ENCODE assay signal across 8 cellular contexts in genomic region chr22:24503137-24503850, GRCh38. TPM values are rescaled to one million over a fixed set of nuclear protein-coding genes. Genes with fewer than 3 reads are reported as not detected.
DNase-seq lines count a peak whose midpoint lies in the region; ATAC-seq and TF ChIP-seq lines count a peak whose summit lies in the region.

No MANE protein-coding gene starts in this region.

- no peaks in the 10 kb centered on the region for H3K79me1 ChIP-seq in mesendoderm (ENCODE audit: low read length)

- no peak overlapping the region for H2AK5ac ChIP-seq in mesendoderm (ENCODE audit: low read length)

- WGBS in mesendoderm (ENCODE audit: extremely low coverage, insufficient coverage, low lambda C conversion rate), result 100% methylated on average over 1 of the region's 7 CpGs

- peaks cover 6% of the 10 kb centered on the region for H3K4me1 ChIP-seq in mesendoderm (ENCODE audit: control insufficient read depth, low read depth, low read length)

- no peak overlapping the region for H4K5ac ChIP-seq in mesendoderm (ENCODE audit: low read length)

- H3K4me3 ChIP-seq in LNCaP clone FGC (ENCODE audit: low read depth, low read length) (no peak overlapping the region), coronary artery (no peak overlapping the region), mesendoderm (ENCODE audit: low read length) (no peak overlapping the region)

- H3K56ac ChIP-seq in mesendoderm (ENCODE audit: low read length), result no peak overlapping the region

- no peak overlapping the region for H3K4ac ChIP-seq in mesendoderm (ENCODE audit: low read depth, low read length)

- H3K27me3 Mint-ChIP-seq in stimulated activated naive B cell treated with anti-CD40 and anti-IgM and Interleukin-4, amounts not matched to agents 10 μg/mL and 1 μg/mL and 100 μg/mL, for 72 hours, result peaks cover 0 to 6% of the 10 kb centered on the region in 2 donors

- no peak overlapping the region for H2BK120ac ChIP-seq in mesendoderm (ENCODE audit: low read depth, low read length)

- H3K4me3 Mint-ChIP-seq in stimulated activated naive B cell treated with anti-CD40 and anti-IgM and Interleukin-4, amounts not matched to agents 10 μg/mL and 1 μg/mL and 100 μg/mL, for 72 hours, result peak overlapping the region; percentile 5 to 8

- H3K4me1 Mint-ChIP-seq in stimulated activated naive B cell treated with anti-CD40 and anti-IgM and Interleukin-4, amounts not matched to agents 10 μg/mL and 1 μg/mL and 100 μg/mL, for 72 hours, result peaks cover 32 to 38% of the 10 kb centered on the region in 2 donors

- H2BK5ac ChIP-seq in mesendoderm (ENCODE audit: low read length), result no peak overlapping the region

- H3K27ac ChIP-seq in coronary artery (no peak overlapping the region), mesendoderm (ENCODE audit: low read depth, low read length) (no peak overlapping the region)

- no peaks in the 10 kb centered on the region for H3K9me3 Mint-ChIP-seq in stimulated activated naive B cell treated with anti-CD40 and anti-IgM and Interleukin-4, amounts not matched to agents 10 μg/mL and 1 μg/mL and 100 μg/mL, for 72 hours

- H3K4me2 ChIP-seq in mesendoderm (ENCODE audit: low read length), result no peak overlapping the region

- no peaks in the 10 kb centered on the region for H3K36me3 ChIP-seq in mesendoderm (ENCODE audit: control insufficient read depth, insufficient read depth, low read length)

- H2BK15ac ChIP-seq in mesendoderm (replicated peaks; ENCODE audit: low read depth), result no peak overlapping the region

- TF ChIP-seq CTCF in LNCaP clone FGC (IDR thresholded peaks at IDR 0.05; ENCODE audit: control insufficient read depth, extremely low read depth, insufficient read depth) (peak; percentile 50), coronary artery (IDR thresholded peaks at IDR 0.05) (peak; percentile 54)

- peaks cover 0 to 2% of the 10 kb centered on the region in 2 donors for H3K36me3 Mint-ChIP-seq in stimulated activated naive B cell treated with anti-CD40 and anti-IgM and Interleukin-4, amounts not matched to agents 10 μg/mL and 1 μg/mL and 100 μg/mL, for 72 hours

- no peak overlapping the region for H3K23ac ChIP-seq in mesendoderm (ENCODE audit: low read length)

- no peak overlapping the region for H3K18ac ChIP-seq in mesendoderm (ENCODE audit: low read length)

- peak; percentile 82 to 88 for ATAC-seq in activated CD4-positive, CD25-positive, alpha-beta regulatory T cell treated with anti-CD3 and anti-CD28 coated beads, Interleukin-2, amount 50 U/mL, for 24 hours
- peak; percentile 92 to 94 for ATAC-seq in stimulated activated naive B cell treated with anti-CD40 and anti-IgM and Interleukin-4, amounts not matched to agents 10 μg/mL and 1 μg/mL and 100 μg/mL, for 72 hours (replicated peaks)

- H3K27ac Mint-ChIP-seq in stimulated activated naive B cell treated with anti-CD40 and anti-IgM and Interleukin-4, amounts not matched to agents 10 μg/mL and 1 μg/mL and 100 μg/mL, for 72 hours, result peak overlapping the region; percentile 10

- H3K9ac ChIP-seq in mesendoderm (ENCODE audit: low read length), result no peak overlapping the region

- H3K79me2 ChIP-seq in mesendoderm (ENCODE audit: control insufficient read depth, insufficient read depth, low read length), result no peaks in the 10 kb centered on the region

- no peak overlapping the region for H4K8ac ChIP-seq in mesendoderm (ENCODE audit: low read depth, low read length)

- DNase-seq in activated gamma-delta T cell treated with Interleukin-2 at 50 U/mL for 16 hours (peak; percentile 65), activated gamma-delta T cell (lab: John Stamatoyannopoulos, UW) (no peak), LNCaP clone FGC (ENCODE audit: low read depth) (no peak), coronary artery (ENCODE audit: low spot score) (no peak), mesendoderm (peak; percentile 69), HuH-7.5 (ENCODE audit: low spot score) (no peak)
- DNase-seq in stimulated activated naive B cell treated with anti-CD40 and anti-IgM and Interleukin-4, amounts not matched to agents 10 μg/mL and 1 μg/mL and 100 μg/mL, for 72 hours, result peak; percentile 80

- H3K27me3 ChIP-seq in mesendoderm (ENCODE audit: insufficient read depth, low read length, poor library complexity), result no peaks in the 10 kb centered on the region

RNA-seq across cellular contexts. Expression of gene UPB1, which starts 8.2 kb away (rescaled TPM):
- polyA plus RNA-seq in mesendoderm (2013, experiment 1 of 2), result 0.01 TPM
- polyA plus RNA-seq in mesendoderm (2013, experiment 2 of 2), result not detected

RNA-seq across cellular contexts. Expression of gene GUCD1, which starts 51.6 kb away (rescaled TPM):
- 55.2 TPM for polyA plus RNA-seq in mesendoderm (2013, experiment 1 of 2)
- 52.5 TPM for polyA plus RNA-seq in mesendoderm (2013, experiment 2 of 2)

RNA-seq across cellular contexts. Expression of gene SNRPD3, which starts 52.5 kb away (rescaled TPM):
- polyA plus RNA-seq in mesendoderm (2013, experiment 1 of 2), result 174 TPM
- 173 TPM for polyA plus RNA-seq in mesendoderm (2013, experiment 2 of 2)

Comparison
In these comparisons a context has a peak if more than half of its experiments do, and no peak if none do; other contexts are left out.
1. DNase-seq: peak in activated gamma-delta T cell treated with Interleukin-2 at 50 U/mL for 16 hours (single experiment), mesendoderm (single experiment) and stimulated activated naive B cell treated with anti-CD40 and anti-IgM and Interleukin-4, amounts not matched to agents 10 μg/mL and 1 μg/mL and 100 μg/mL, for 72 hours (single experiment); none in activated gamma-delta T cell (single experiment), LNCaP clone FGC (single experiment), coronary artery (single experiment) and HuH-7.5 (single experiment).